In genomic region chr18:63578357-63578958, GRCh38 we compare ENCODE assay signal across 8 cellular contexts. TPM values are rescaled to one million over a fixed set of nuclear protein-coding genes. Genes with fewer than 3 reads are reported as not detected.
DNase-seq lines count a peak whose midpoint lies in the region; ATAC-seq and TF ChIP-seq lines count a peak whose summit lies in the region.

No MANE protein-coding gene starts in this region.

- no TSS peak for BruUV-seq in Caco-2 (replicated peaks; lab: Mats Ljungman, UMichigan)

- no peak for TF ChIP-seq POLR2A in testis (IDR thresholded peaks at IDR 0.05)

- no peak overlapping the region for H3K27ac Mint-ChIP-seq in Caco-2 (ENCODE audit: unreplicated experiment)

- H3K27ac ChIP-seq in Karpas-422 (ENCODE audit: low read length), result no peak overlapping the region
- H3K27ac ChIP-seq in testis, result no peak overlapping the region

- DNase-seq in Caco-2, result peak in 1 of 2 experiments; percentile 14
- DNase-seq in Karpas-422, result peak; percentile 80
- peak; percentile 54 for DNase-seq in SKM-1 (lab: John Stamatoyannopoulos, UW; ENCODE audit: unreplicated experiment)
- DNase-seq in glomerular endothelial cell (ENCODE audit: extremely low read depth, low read depth, low spot score), result peak; percentile 10
- peak; percentile 61 for DNase-seq in testis
- DNase-seq in activated gamma-delta T cell treated with Interleukin-2 at 50 U/mL for 16 hours, result no peak
- no peak for DNase-seq in epidermal melanocyte (ENCODE audit: insufficient read length, low spot score)

- H3K4me1 Mint-ChIP-seq in Caco-2 (ENCODE audit: low read depth, unreplicated experiment), result no peaks in the 10 kb centered on the region

- TF ChIP-seq CTCF in Caco-2 (IDR thresholded peaks at IDR 0.05; ENCODE audit: insufficient read depth in 1 of 2, low read depth in 1 of 2, low read length in 1 of 2, severe bottlenecking in 1 of 2, unreplicated experiment in 1 of 2), result peak; percentile 34 to 48
- peak; percentile 57 to 67 (median 60) for TF ChIP-seq CTCF in testis (IDR thresholded peaks at IDR 0.05)

- no peaks in the 10 kb centered on the region for H3K9me2 ChIP-seq in Karpas-422 (replicated peaks; ENCODE audit: insufficient read depth, low read length)

- WGBS in testis, 2 donors, result 14 to 16% methylated on average over 5 of the region's 5 CpGs

- H3K4me3 Mint-ChIP-seq in Caco-2 (ENCODE audit: unreplicated experiment), result no peak overlapping the region

- no peaks in the 10 kb centered on the region for H3K79me2 ChIP-seq in Karpas-422 (ENCODE audit: low read length)

- intact Hi-C loops in Caco-2 (cut with micrococcal nuclease; ENCODE audit: unreplicated experiment) (loop anchor here (1.0 to 5.0 kb wide), 4 partner anchors 60 to 269 kb away; no protein-coding TSS in a partner anchor), testis (cut with DNase I; ENCODE audit: low total_unique reads) (loop anchor here (5.0 kb wide), 1 partner anchor 56 kb away; no protein-coding TSS in a partner anchor)

- ATAC-seq in GM18868 (IDR thresholded peaks at IDR 0.05; ENCODE audit: unreplicated experiment), result peak; percentile 83

- H2AFZ ChIP-seq in Karpas-422 (ENCODE audit: low read length), result no peak overlapping the region

- H3K9ac ChIP-seq in Karpas-422 (ENCODE audit: low read length), result no peak overlapping the region

- CTCF ChIA-PET in Caco-2 (lab: Charles Lee), result interaction anchor here (1.1 to 1.5 kb wide), 2 partner anchors 60 to 67 kb away, joined by 7 read pairs; no protein-coding TSS in a partner anchor

- H3K4me3 ChIP-seq in Caco-2 (ENCODE audit: low read depth, low read length), result no peak overlapping the region
- H3K4me3 ChIP-seq in Karpas-422 (ENCODE audit: low read length), result no peak overlapping the region
- H3K4me3 ChIP-seq in testis, result no peak overlapping the region

- peaks cover 3% of the 10 kb centered on the region for H3K27me3 Mint-ChIP-seq in Caco-2 (ENCODE audit: insufficient read depth, unreplicated experiment)

- H3K4me1 ChIP-seq in Caco-2 (no peaks in the 10 kb centered on the region), Karpas-422 (ENCODE audit: low read length) (no peaks in the 10 kb centered on the region), testis (no peaks in the 10 kb centered on the region)

- H4K20me1 ChIP-seq in Karpas-422 (ENCODE audit: insufficient read depth, low read depth, low read length), result no peaks in the 10 kb centered on the region

- no peaks in the 10 kb centered on the region for H3K9me3 Mint-ChIP-seq in Caco-2 (ENCODE audit: unreplicated experiment)

- H3K27me3 ChIP-seq in Caco-2 (replicated peaks; ENCODE audit: control insufficient read depth, insufficient read depth, low read length) (no peaks in the 10 kb centered on the region), Karpas-422 (ENCODE audit: low read length) (no peaks in the 10 kb centered on the region), testis (no peaks in the 10 kb centered on the region)

- H3K36me3 Mint-ChIP-seq in Caco-2 (ENCODE audit: insufficient read depth, unreplicated experiment), result no peaks in the 10 kb centered on the region

- H3K4me2 ChIP-seq in Karpas-422 (ENCODE audit: low read depth, low read length, poor library complexity, severe bottlenecking), result no peak overlapping the region

- POLR2A ChIA-PET in Caco-2 (lab: Charles Lee), result no interaction called here

- no peaks in the 10 kb centered on the region for H3K36me3 ChIP-seq in Caco-2 (ENCODE audit: control insufficient read depth, insufficient read depth, low read length)
- H3K36me3 ChIP-seq in Karpas-422 (ENCODE audit: insufficient read depth, low read length), result no peaks in the 10 kb centered on the region
- no peaks in the 10 kb centered on the region for H3K36me3 ChIP-seq in testis (ENCODE audit: low read depth, missing control alignments)

- H3K9me3 ChIP-seq in Caco-2, result no peaks in the 10 kb centered on the region
- H3K9me3 ChIP-seq in Karpas-422 (ENCODE audit: low read length), result no peaks in the 10 kb centered on the region
- no peaks in the 10 kb centered on the region for H3K9me3 ChIP-seq in testis

RNA-seq across cellular contexts. Expression of gene SERPINB13, which starts 8.7 kb away (rescaled TPM):
- total RNA-seq in Caco-2 (2022) (not detected in 2 replicates), glomerular endothelial cell (not detected in 2 replicates), testis (not detected)
- not detected in 2 replicates for total RNA-seq in Karpas-422 (2014; rRNA removed; shearing (Covaris generic); ENCODE audit: low replicate concordance)
- polyA plus RNA-seq in testis (ENCODE audit: insufficient read depth, low read depth, low replicate concordance), result not detected

RNA-seq across cellular contexts. Expression of gene SERPINB12, which starts 36.3 kb away (rescaled TPM):
- total RNA-seq in Caco-2 (2022), result not detected in 2 replicates
- not detected in 2 replicates for total RNA-seq in Karpas-422 (2014; rRNA removed; shearing (Covaris generic); ENCODE audit: low replicate concordance)
- not detected in 2 replicates for total RNA-seq in glomerular endothelial cell
- under 1 TPM; 0.56 to 0.94 TPM for total RNA-seq in testis
- polyA plus RNA-seq in testis (ENCODE audit: insufficient read depth, low read depth, low replicate concordance), result 1.1 TPM

Comparison
In these comparisons a context has a peak if more than half of its experiments do, and no peak if none do; other contexts are left out.
1. DNase-seq: peak in Karpas-422 (single experiment), SKM-1 (single experiment), glomerular endothelial cell (single experiment) and testis (single experiment); none in activated gamma-delta T cell treated with Interleukin-2 at 50 U/mL for 16 hours (single experiment) and epidermal melanocyte (single experiment).